In the genomic region with DNA sequence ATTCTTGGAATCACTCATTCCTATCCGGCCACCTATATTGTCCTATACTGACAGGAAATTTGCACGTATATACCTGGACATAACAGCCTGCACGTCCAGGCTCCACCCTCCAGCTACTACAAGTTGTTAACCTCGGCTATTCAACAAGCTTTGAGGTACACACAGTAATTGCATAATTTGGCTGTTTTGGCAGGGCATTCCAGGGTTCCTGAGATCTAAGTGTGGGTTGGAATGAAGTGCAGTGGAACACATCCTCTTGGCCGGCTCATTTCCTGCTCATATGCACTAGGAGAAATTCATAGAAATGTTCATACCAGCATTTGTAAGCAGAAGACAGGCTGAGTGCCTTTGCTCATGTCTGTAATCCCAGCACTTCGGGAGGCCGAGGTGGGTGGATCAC, we compare ENCODE assay signal across 18 cellular contexts.
A peak's percentile ranks its signal among the peaks of the same experiment; 100 is the strongest.
DNase-seq lines count a peak whose midpoint lies in the region; ATAC-seq, FAIRE-seq and TF ChIP-seq lines count a peak whose summit lies in the region.
"Had no signal": no experiment of that assay in that cellular context is flagged by ENCODE, and none has a peak within 500 bp of the region (broad histone marks: within the 10 kb centered on the region; RNA-seq: fewer than 3 reads in every experiment).

No MANE protein-coding gene starts in this region.

- intact Hi-C loops in Right ventricle myocardium superior (cut with DNase I) = no loop called here
- intact Hi-C loops in lower lobe of right lung (cut with DNase I) = no loop called here
- intact Hi-C loops in upper lobe of right lung (cut with DNase I) = no loop called here

- H3K79me1 ChIP-seq in H1 (ENCODE audit: low read depth, low read length) = no peaks in the 10 kb centered on the region; the same call in 1 of the 2 replicates
- no peaks in the 10 kb centered on the region for H3K79me1 ChIP-seq in trophoblast cell (ENCODE audit: low read length)

- H3K4me2 ChIP-seq in H1 (ENCODE audit: insufficient read depth in 1 of 2, low read depth in 2 of 2, low read length in 2 of 2) = no peak overlapping the region
- no peak overlapping the region for H3K4me2 ChIP-seq in trophoblast cell (ENCODE audit: low read length)
- H3K4me2 ChIP-seq: A549 had no signal

- H3K4ac ChIP-seq in H1 (replicated peaks; ENCODE audit: insufficient read length, low read depth, low read length) = no peak overlapping the region
- H3K4ac ChIP-seq in trophoblast cell (ENCODE audit: low read depth, low read length) = no peak overlapping the region

- H3K23ac ChIP-seq in H1 (ENCODE audit: insufficient read length) (no peak overlapping the region), trophoblast cell (ENCODE audit: low read length) (no peak overlapping the region)

- WGBS in H1 (ENCODE audit: extremely low coverage in 1 of 2, insufficient coverage in 1 of 2, insufficient read length in 1 of 2, insufficient replicate concordance in 2 of 2, low coverage in 1 of 2, low lambda C conversion rate in 2 of 2, missing lambda C conversion rate in 1 of 2), 2 experiments = 90% methylated on average over 7 of the region's 7 CpGs; no CpG with 5 or more reads in 1 of the 2 experiments
- no CpG with 5 or more reads among the region's 7 CpGs for WGBS in trophoblast cell (ENCODE audit: extremely low coverage, insufficient coverage, insufficient read length)

- H3K18ac ChIP-seq in H1 (ENCODE audit: extremely low read depth, low read length) = peak overlapping the region; percentile 19; the same call in 1 of the 2 replicates
- H3K18ac ChIP-seq in trophoblast cell (ENCODE audit: low read length) = no peak overlapping the region

- H4K12ac ChIP-seq in trophoblast cell (ENCODE audit: low read depth, low read length) = no peak overlapping the region

- H4K20me1 ChIP-seq in H1 (replicated peaks in 1 of 2; ENCODE audit: control insufficient read depth in 1 of 2, insufficient read depth in 2 of 2, low read length in 2 of 2) = no peaks in the 10 kb centered on the region

- H3K56ac ChIP-seq in H1 (replicated peaks; ENCODE audit: insufficient read length, low read depth, low read length) = no peak overlapping the region

- no peak for FAIRE-seq in H1 (lab: Jason Lieb, UNC)
- FAIRE-seq: A549, GM12878, H54 had no signal

- H3K14ac ChIP-seq in H1 (ENCODE audit: insufficient read length) = no peak overlapping the region
- no peak overlapping the region for H3K14ac ChIP-seq in trophoblast cell (ENCODE audit: low read length)

- 0 out of 2 replicates have a peak overlapping the region, but pooled peaks have one; percentile 22 for H2BK15ac ChIP-seq in H1 (ENCODE audit: low read length)

- peaks cover 0 to 14% of the 10 kb centered on the region in 2 experiments; a peak in 2 of 4 replicates for H3K79me2 ChIP-seq in H1 (ENCODE audit: control insufficient read depth in 1 of 2, insufficient read depth in 2 of 2, low read length in 2 of 2)
- H3K79me2 ChIP-seq in trophoblast cell (ENCODE audit: control insufficient read depth, insufficient read depth, low read length, poor library complexity) = no peaks in the 10 kb centered on the region

- H2BK5ac ChIP-seq in H1 (ENCODE audit: low read depth, low read length) = no peak overlapping the region
- no peak overlapping the region for H2BK5ac ChIP-seq in trophoblast cell (ENCODE audit: low read depth, low read length, poor library complexity)

- no peaks in the 10 kb centered on the region for H3K36me3 ChIP-seq in right atrium auricular region
- H3K36me3 ChIP-seq in H1 (ENCODE audit: control insufficient read depth in 2 of 4, insufficient read depth in 4 of 4, low read length in 3 of 4) = no peaks in the 10 kb centered on the region
- H3K36me3 ChIP-seq in lower lobe of right lung = no peaks in the 10 kb centered on the region
- H3K36me3 ChIP-seq in upper lobe of right lung = no peaks in the 10 kb centered on the region
- H3K36me3 ChIP-seq in trophoblast cell (ENCODE audit: control insufficient read depth in 1 of 2, insufficient read depth in 2 of 2, low read length in 2 of 2) = no peaks in the 10 kb centered on the region

- H3K9me3 ChIP-seq in right atrium auricular region = peaks cover 0 to 25% of the 10 kb centered on the region in 2 donors
- H3K9me3 ChIP-seq in H1 (ENCODE audit: insufficient read depth in 2 of 2, low read depth in 1 of 2, low read length in 1 of 2) = peaks cover 3% of the 10 kb centered on the region in 2 experiments; a peak in 2 of 4 replicates
- H3K9me3 ChIP-seq in lower lobe of right lung = peaks cover 24% of the 10 kb centered on the region
- peaks cover 2% of the 10 kb centered on the region for H3K9me3 ChIP-seq in upper lobe of right lung
- H3K9me3 ChIP-seq in trophoblast cell (ENCODE audit: insufficient read depth, low read depth, low read length) = no peaks in the 10 kb centered on the region

- H4K91ac ChIP-seq in H1 (replicated peaks; ENCODE audit: insufficient read length, low read length) (no peak overlapping the region), trophoblast cell (ENCODE audit: low read depth, low read length) (no peak overlapping the region)

- H3K23me2 ChIP-seq in H1 (ENCODE audit: low read depth, low read length) = no peaks in the 10 kb centered on the region

- POLR2A ChIA-PET in H1 (lab: Charles Lee; ENCODE audit: partially characterized antibody) = no interaction called here

- H3K9ac ChIP-seq in H1 (replicated peaks in 1 of 4; ENCODE audit: extremely low read depth in 1 of 4, low read depth in 3 of 4, low read length in 3 of 4) = no peak overlapping the region
- no peak overlapping the region for H3K9ac ChIP-seq in trophoblast cell (ENCODE audit: low read length)

- no peak for TF ChIP-seq RAD21 in H1 (IDR thresholded peaks at IDR 0.05 in 1 of 2, conservative IDR thresholded peaks at IDR 0.05 in 1 of 2; ENCODE audit: low read depth in 2 of 2, low read length in 2 of 2)

- TF ChIP-seq CTCF in right atrium auricular region (IDR thresholded peaks at IDR 0.05) = no peak
- no peak for TF ChIP-seq CTCF in H1 (IDR thresholded peaks at IDR 0.05; ENCODE audit: control extremely low read depth in 1 of 3, insufficient read depth in 1 of 3, low read depth in 1 of 3, low read length in 3 of 3)
- TF ChIP-seq CTCF in lower lobe of right lung (IDR thresholded peaks at IDR 0.05) = no peak
- no peak for TF ChIP-seq CTCF in upper lobe of right lung (IDR thresholded peaks at IDR 0.05)

- no peak overlapping the region for H3K27ac ChIP-seq in right atrium auricular region
- no peak overlapping the region for H3K27ac ChIP-seq in H1 (ENCODE audit: low read depth, low read length)
- H3K27ac ChIP-seq in lower lobe of right lung = no peak overlapping the region
- no peak overlapping the region for H3K27ac ChIP-seq in upper lobe of right lung
- no peak overlapping the region for H3K27ac ChIP-seq in trophoblast cell (ENCODE audit: low read depth, low read length)
- H3K27ac ChIP-seq: 22Rv1, A549, C4-2B had no signal

- CTCF ChIA-PET in H1 (lab: Charles Lee; ENCODE audit: partially characterized antibody) = no interaction called here

- ATAC-seq in Right ventricle myocardium superior (ENCODE audit: poor library complexity) = peak; percentile 27
- ATAC-seq in lower lobe of right lung = peak; percentile 92 to 94
- ATAC-seq in upper lobe of right lung = peak; percentile 96
- ATAC-seq in GM21390 (IDR thresholded peaks at IDR 0.05; ENCODE audit: unreplicated experiment) = no peak
- ATAC-seq: A549, GM12878 had no signal

- no peak overlapping the region for H4K5ac ChIP-seq in H1 (ENCODE audit: insufficient read length, low read depth, low read length)

- H2AK5ac ChIP-seq in H1 (ENCODE audit: low read depth, low read length) (no peak overlapping the region; the same call in 1 of the 2 replicates), trophoblast cell (ENCODE audit: low read length) (no peak overlapping the region)

- H3K4me3 ChIP-seq in right atrium auricular region = no peak overlapping the region
- H3K4me3 ChIP-seq in H1 (ENCODE audit: extremely low read depth in 1 of 4, insufficient read depth in 2 of 4, low read depth in 3 of 4, low read length in 4 of 4) = no peak overlapping the region
- no peak overlapping the region for H3K4me3 ChIP-seq in lower lobe of right lung
- H3K4me3 ChIP-seq in upper lobe of right lung = no peak overlapping the region
- no peak overlapping the region for H3K4me3 ChIP-seq in trophoblast cell (ENCODE audit: low read depth, low read length)
- H3K4me3 ChIP-seq: A549, GM12878 had no signal

- no peaks in the 10 kb centered on the region for H3K27me3 ChIP-seq in right atrium auricular region
- H3K27me3 ChIP-seq in H1 (replicated peaks in 1 of 4; ENCODE audit: control insufficient read depth in 3 of 4, extremely low read depth in 1 of 4, insufficient read depth in 3 of 4, low read length in 3 of 4) = no peaks in the 10 kb centered on the region
- H3K27me3 ChIP-seq in lower lobe of right lung (ENCODE audit: low read depth) = no peaks in the 10 kb centered on the region
- no peaks in the 10 kb centered on the region for H3K27me3 ChIP-seq in upper lobe of right lung
- H3K27me3 ChIP-seq in trophoblast cell (ENCODE audit: insufficient read depth, low read length) = no peaks in the 10 kb centered on the region

- no peak for DNase-seq in Right ventricle myocardium superior
- no peak for DNase-seq in right atrium auricular region (ENCODE audit: low spot score)
- no peak for DNase-seq in H1 (ENCODE audit: low read depth in 1 of 2, low spot score in 2 of 2)
- peak; percentile 48 for DNase-seq in lower lobe of right lung
- DNase-seq in upper lobe of right lung = peak; percentile 58
- no peak for DNase-seq in trophoblast cell
- no peak for DNase-seq in NCI-H2171 (lab: John Stamatoyannopoulos, UW)
- DNase-seq: AML-193; CD4-positive, alpha-beta memory T cell; DMS153; DMS79 treated with DMSO at 0.1 percent for 48 hours; HCEC 1CT had no signal

- no peak for TF ChIP-seq EP300 in H1 (IDR thresholded peaks at IDR 0.05; ENCODE audit: borderline replicate concordance in 1 of 2, low read depth in 2 of 2, low read length in 2 of 2)

- H2BK120ac ChIP-seq in H1 (replicated peaks; ENCODE audit: low read depth, low read length) (no peak overlapping the region), trophoblast cell (ENCODE audit: insufficient read depth, low read length, poor library complexity) (no peak overlapping the region)

- TF ChIP-seq POLR2A in H1 (IDR thresholded peaks at IDR 0.05; ENCODE audit: control extremely low read depth in 1 of 2, low read depth in 2 of 2, low read length in 2 of 2) = no peak

- H4K8ac ChIP-seq in H1 (ENCODE audit: extremely low read depth, insufficient read depth, low read length) (no peak overlapping the region), trophoblast cell (ENCODE audit: low read depth, low read length) (no peak overlapping the region)

- peaks cover 0 to 26% of the 10 kb centered on the region in 2 donors for H3K4me1 ChIP-seq in right atrium auricular region
- peaks cover 0 to 8% (median 4%) of the 10 kb centered on the region in 4 experiments; a peak in 2 of 7 replicates for H3K4me1 ChIP-seq in H1 (replicated peaks in 1 of 4; ENCODE audit: control insufficient read depth in 3 of 4, insufficient read depth in 4 of 4, low read length in 3 of 4)
- H3K4me1 ChIP-seq in lower lobe of right lung = no peaks in the 10 kb centered on the region
- peaks cover 2% of the 10 kb centered on the region for H3K4me1 ChIP-seq in upper lobe of right lung
- no peaks in the 10 kb centered on the region for H3K4me1 ChIP-seq in trophoblast cell (ENCODE audit: control insufficient read depth in 1 of 2, insufficient read depth in 2 of 2, low read length in 2 of 2)
- H3K4me1 ChIP-seq: A549 had no signal

- H2AFZ ChIP-seq in H1 (ENCODE audit: low read length) = no peak overlapping the region
- no peak overlapping the region for H2AFZ ChIP-seq in trophoblast cell (ENCODE audit: insufficient read depth, low read length, poor library complexity)

- no peak overlapping the region for H2BK20ac ChIP-seq in H1 (ENCODE audit: low read length)

- no peak overlapping the region for H2BK12ac ChIP-seq in H1 (ENCODE audit: low read depth, low read length)
- no peak overlapping the region for H2BK12ac ChIP-seq in trophoblast cell (ENCODE audit: low read length)

Comparison
In these comparisons a context has a peak if more than half of its experiments do, and no peak if none do; other contexts are left out.
1. DNase-seq: peak in lower lobe of right lung (single experiment) and upper lobe of right lung (single experiment); none in Right ventricle myocardium superior (single experiment), right atrium auricular region (single experiment), H1 (0 of 2), trophoblast cell (0 of 2) and NCI-H2171 (single experiment).